Comparison of ENCODE assay signal across 1 cellular context in the genomic region with DNA sequence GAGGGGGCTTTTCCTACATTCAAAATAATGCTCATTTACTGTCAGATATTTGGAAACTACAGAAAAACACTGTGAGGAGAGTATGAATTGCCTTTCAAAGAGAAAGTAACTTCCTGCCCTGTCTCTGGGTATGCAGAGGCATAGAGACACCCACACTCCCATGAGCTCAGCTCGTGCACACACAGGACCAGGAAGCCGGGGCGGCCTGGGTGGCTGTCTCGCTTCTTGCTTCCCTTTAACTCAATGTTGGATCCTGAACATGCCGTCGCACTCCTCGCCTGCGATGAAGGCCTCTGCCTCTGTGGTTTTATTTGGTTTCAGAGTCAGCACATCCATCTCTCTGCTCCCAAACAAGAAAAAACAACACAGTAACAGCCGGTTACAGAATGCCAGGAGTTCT.
TF ChIP-seq lines count a peak whose summit lies in the region.

No MANE protein-coding gene starts in this region.

TF ChIP-seq in WTC11, 78 proteins besides CTCF, POLR2A, EP300 and RAD21 (continued from another document):
- TF ChIP-seq, protein P1, sequence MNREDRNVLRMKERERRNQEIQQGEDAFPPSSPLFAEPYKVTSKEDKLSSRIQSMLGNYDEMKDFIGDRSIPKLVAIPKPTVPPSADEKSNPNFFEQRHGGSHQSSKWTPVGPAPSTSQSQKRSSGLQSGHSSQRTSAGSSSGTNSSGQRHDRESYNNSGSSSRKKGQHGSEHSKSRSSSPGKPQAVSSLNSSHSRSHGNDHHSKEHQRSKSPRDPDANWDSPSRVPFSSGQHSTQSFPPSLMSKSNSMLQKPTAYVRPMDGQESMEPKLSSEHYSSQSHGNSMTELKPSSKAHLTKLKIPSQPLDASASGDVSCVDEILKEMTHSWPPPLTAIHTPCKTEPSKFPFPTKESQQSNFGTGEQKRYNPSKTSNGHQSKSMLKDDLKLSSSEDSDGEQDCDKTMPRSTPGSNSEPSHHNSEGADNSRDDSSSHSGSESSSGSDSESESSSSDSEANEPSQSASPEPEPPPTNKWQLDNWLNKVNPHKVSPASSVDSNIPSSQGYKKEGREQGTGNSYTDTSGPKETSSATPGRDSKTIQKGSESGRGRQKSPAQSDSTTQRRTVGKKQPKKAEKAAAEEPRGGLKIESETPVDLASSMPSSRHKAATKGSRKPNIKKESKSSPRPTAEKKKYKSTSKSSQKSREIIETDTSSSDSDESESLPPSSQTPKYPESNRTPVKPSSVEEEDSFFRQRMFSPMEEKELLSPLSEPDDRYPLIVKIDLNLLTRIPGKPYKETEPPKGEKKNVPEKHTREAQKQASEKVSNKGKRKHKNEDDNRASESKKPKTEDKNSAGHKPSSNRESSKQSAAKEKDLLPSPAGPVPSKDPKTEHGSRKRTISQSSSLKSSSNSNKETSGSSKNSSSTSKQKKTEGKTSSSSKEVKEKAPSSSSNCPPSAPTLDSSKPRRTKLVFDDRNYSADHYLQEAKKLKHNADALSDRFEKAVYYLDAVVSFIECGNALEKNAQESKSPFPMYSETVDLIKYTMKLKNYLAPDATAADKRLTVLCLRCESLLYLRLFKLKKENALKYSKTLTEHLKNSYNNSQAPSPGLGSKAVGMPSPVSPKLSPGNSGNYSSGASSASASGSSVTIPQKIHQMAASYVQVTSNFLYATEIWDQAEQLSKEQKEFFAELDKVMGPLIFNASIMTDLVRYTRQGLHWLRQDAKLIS (CRISPR knock-in tag; IDR thresholded peaks at IDR 0.05; ENCODE audit: borderline replicate concordance) = no peak
- TF ChIP-seq IRF1 (CRISPR knock-in tag; IDR thresholded peaks at IDR 0.05) = no peak
- no peak for TF ChIP-seq TP53 (CRISPR knock-in tag; IDR thresholded peaks at IDR 0.05)
- TF ChIP-seq USF1 (CRISPR knock-in tag; IDR thresholded peaks at IDR 0.05) = no peak
- no peak for TF ChIP-seq NR2C2 (CRISPR knock-in tag; IDR thresholded peaks at IDR 0.05)
- no peak for TF ChIP-seq PRRX2 (CRISPR knock-in tag; IDR thresholded peaks at IDR 0.05)
- no peak for TF ChIP-seq RORB (CRISPR knock-in tag; IDR thresholded peaks at IDR 0.05)
- no peak for TF ChIP-seq FOXJ3 (CRISPR knock-in tag; IDR thresholded peaks at IDR 0.05; ENCODE audit: borderline replicate concordance)
- TF ChIP-seq MYBL2 (CRISPR knock-in tag; IDR thresholded peaks at IDR 0.05) = no peak
- no peak for TF ChIP-seq HMGA2 (CRISPR knock-in tag; IDR thresholded peaks at IDR 0.05)
- TF ChIP-seq E2F4 (CRISPR knock-in tag; IDR thresholded peaks at IDR 0.05; ENCODE audit: borderline replicate concordance, low read depth) = no peak
- TF ChIP-seq, protein P2, sequence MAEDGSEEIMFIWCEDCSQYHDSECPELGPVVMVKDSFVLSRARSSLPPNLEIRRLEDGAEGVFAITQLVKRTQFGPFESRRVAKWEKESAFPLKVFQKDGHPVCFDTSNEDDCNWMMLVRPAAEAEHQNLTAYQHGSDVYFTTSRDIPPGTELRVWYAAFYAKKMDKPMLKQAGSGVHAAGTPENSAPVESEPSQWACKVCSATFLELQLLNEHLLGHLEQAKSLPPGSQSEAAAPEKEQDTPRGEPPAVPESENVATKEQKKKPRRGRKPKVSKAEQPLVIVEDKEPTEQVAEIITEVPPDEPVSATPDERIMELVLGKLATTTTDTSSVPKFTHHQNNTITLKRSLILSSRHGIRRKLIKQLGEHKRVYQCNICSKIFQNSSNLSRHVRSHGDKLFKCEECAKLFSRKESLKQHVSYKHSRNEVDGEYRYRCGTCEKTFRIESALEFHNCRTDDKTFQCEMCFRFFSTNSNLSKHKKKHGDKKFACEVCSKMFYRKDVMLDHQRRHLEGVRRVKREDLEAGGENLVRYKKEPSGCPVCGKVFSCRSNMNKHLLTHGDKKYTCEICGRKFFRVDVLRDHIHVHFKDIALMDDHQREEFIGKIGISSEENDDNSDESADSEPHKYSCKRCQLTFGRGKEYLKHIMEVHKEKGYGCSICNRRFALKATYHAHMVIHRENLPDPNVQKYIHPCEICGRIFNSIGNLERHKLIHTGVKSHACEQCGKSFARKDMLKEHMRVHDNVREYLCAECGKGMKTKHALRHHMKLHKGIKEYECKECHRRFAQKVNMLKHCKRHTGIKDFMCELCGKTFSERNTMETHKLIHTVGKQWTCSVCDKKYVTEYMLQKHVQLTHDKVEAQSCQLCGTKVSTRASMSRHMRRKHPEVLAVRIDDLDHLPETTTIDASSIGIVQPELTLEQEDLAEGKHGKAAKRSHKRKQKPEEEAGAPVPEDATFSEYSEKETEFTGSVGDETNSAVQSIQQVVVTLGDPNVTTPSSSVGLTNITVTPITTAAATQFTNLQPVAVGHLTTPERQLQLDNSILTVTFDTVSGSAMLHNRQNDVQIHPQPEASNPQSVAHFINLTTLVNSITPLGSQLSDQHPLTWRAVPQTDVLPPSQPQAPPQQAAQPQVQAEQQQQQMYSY (CRISPR knock-in tag; IDR thresholded peaks at IDR 0.05) = no peak
- TF ChIP-seq ELF4 (CRISPR knock-in tag; IDR thresholded peaks at IDR 0.05; ENCODE audit: low read depth) = no peak
- TF ChIP-seq ZNF138 (CRISPR knock-in tag; conservative IDR thresholded peaks at IDR 0.05) = no peak
- TF ChIP-seq TEAD1 (CRISPR knock-in tag; IDR thresholded peaks at IDR 0.05) = no peak
- no peak for TF ChIP-seq TCF7 (CRISPR knock-in tag; IDR thresholded peaks at IDR 0.05; ENCODE audit: low read depth)
- TF ChIP-seq GRHL2 (CRISPR knock-in tag; IDR thresholded peaks at IDR 0.05; ENCODE audit: insufficient replicate concordance, severe bottlenecking) = no peak
